ENCODE assay signal across 8 cellular contexts in the genomic region with DNA sequence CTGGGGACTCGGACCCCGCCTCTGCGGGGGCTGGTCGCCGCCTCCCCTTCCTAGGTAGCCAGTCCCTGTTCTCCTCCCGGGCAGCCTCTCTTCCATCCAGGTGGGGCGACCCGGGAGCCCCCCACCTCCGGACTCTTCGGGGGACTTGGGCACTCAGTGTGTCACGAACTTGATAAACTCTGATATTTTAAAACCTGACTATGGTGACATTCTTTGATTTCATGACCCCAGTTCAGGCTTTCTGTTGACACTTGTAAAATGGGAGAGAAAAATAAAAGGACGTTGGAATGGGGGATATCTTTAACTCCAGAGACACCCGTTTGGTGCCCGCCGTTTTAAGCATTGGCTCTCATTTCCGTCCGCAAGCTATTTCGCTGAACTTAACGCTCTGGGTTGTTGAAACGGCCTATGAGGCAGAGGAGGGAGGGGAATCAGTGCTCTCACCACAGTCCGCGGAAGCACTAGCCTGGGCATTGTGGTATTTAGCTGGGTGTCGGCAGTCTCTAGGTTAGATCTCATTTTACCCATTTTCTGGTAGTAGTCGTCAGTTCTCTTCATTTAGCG. TPM values are rescaled to one million over a fixed set of nuclear protein-coding genes. Genes with fewer than 3 reads are reported as not detected.
DNase-seq lines count a peak whose midpoint lies in the region; ATAC-seq, FAIRE-seq and TF ChIP-seq lines count a peak whose summit lies in the region.

No MANE protein-coding gene starts in this region.

- ATAC-seq in HG03045 (IDR thresholded peaks at IDR 0.05; ENCODE audit: unreplicated experiment), result peak; percentile 29

- no TSS peak for BruUV-seq in A673 (replicated peaks; lab: Mats Ljungman, UMichigan)

- no peaks in the 10 kb centered on the region for H3K27me3 Mint-ChIP-seq in stimulated activated naive CD8-positive, alpha-beta T cell treated with anti-CD3 and anti-CD28 coated beads, Interleukin-15, Interleukin-2, amounts not matched to agents 100 ng/mL and 50 ng/mL, for 24 hours

- H3K9me3 Mint-ChIP-seq in stimulated activated naive CD8-positive, alpha-beta T cell treated with anti-CD3 and anti-CD28 coated beads, Interleukin-15, Interleukin-2, amounts not matched to agents 100 ng/mL and 50 ng/mL, for 24 hours, result no peaks in the 10 kb centered on the region

- POLR2A ChIA-PET in A673 (lab: Charles Lee; ENCODE audit: low non-redundant PET), result interaction anchor here (0.6 kb wide), 1 partner anchor 13 kb away, joined by 3 read pairs; no protein-coding TSS in a partner anchor

- peak overlapping the region; percentile 98 for H3K4me3 ChIP-seq in A673 (ENCODE audit: low read depth, low read length, poor library complexity, severe bottlenecking)
- H3K4me3 ChIP-seq in epithelial cell of proximal tubule (ENCODE audit: low read depth, low read length), result peak overlapping the region; percentile 79
- peak overlapping the region; percentile 78 to 92 for H3K4me3 ChIP-seq in muscle layer of colon (ENCODE audit: low read depth in 1 of 2, low read length in 2 of 2)

- H3K27ac Mint-ChIP-seq in stimulated activated naive CD8-positive, alpha-beta T cell treated with anti-CD3 and anti-CD28 coated beads, Interleukin-15, Interleukin-2, amounts not matched to agents 100 ng/mL and 50 ng/mL, for 24 hours, result peak overlapping the region; percentile 72

- no peaks in the 10 kb centered on the region for H3K36me3 ChIP-seq in A673 (ENCODE audit: insufficient read depth, low read length, poor library complexity, severe bottlenecking)
- no peaks in the 10 kb centered on the region for H3K36me3 ChIP-seq in muscle layer of colon (ENCODE audit: insufficient read depth, low read length)

- H3K9me3 ChIP-seq in A673 (ENCODE audit: low read depth, low read length, poor library complexity, severe bottlenecking) (no peaks in the 10 kb centered on the region), muscle layer of colon (ENCODE audit: low read length) (no peaks in the 10 kb centered on the region)

- CTCF ChIA-PET in A673 (lab: Charles Lee), result no interaction called here

- H3K27me3 ChIP-seq in A673 (replicated peaks; ENCODE audit: insufficient read depth, low read depth, low read length, poor library complexity), result no peaks in the 10 kb centered on the region
- no peaks in the 10 kb centered on the region for H3K27me3 ChIP-seq in muscle layer of colon (ENCODE audit: control insufficient read depth in 1 of 2, insufficient read depth in 2 of 2, low read length in 2 of 2)

- FAIRE-seq in GM18507 (lab: Jason Lieb, UNC), result peak; percentile 83

- H3K4me1 ChIP-seq in A673 (ENCODE audit: insufficient read depth, low read length, poor library complexity, severe bottlenecking) (peaks cover 4% of the 10 kb centered on the region), muscle layer of colon (ENCODE audit: insufficient read depth, low read length) (peaks cover 20% of the 10 kb centered on the region)

- DNase-seq in A673 (ENCODE audit: low spot score) (peak; percentile 63), GM18507 (ENCODE audit: extremely low spot score, insufficient read length, low read depth) (peak; percentile 11), NCI-H69 (lab: John Stamatoyannopoulos, UW) (peak; percentile 69), epithelial cell of proximal tubule (ENCODE audit: low read depth) (no peak)
- peak; percentile 66 for DNase-seq in activated CD8-positive, alpha-beta memory T cell treated with anti-CD3 and anti-CD28 coated beads, Interleukin-2, amount 50 U/mL, for 48 hours

- intact Hi-C loops in A673 (cut with micrococcal nuclease; ENCODE audit: unreplicated experiment), result loop anchor here (5.0 kb wide), 1 partner anchor 53 kb away; no protein-coding TSS in a partner anchor

- peak overlapping the region; percentile 62 for H3K9ac ChIP-seq in muscle layer of colon (ENCODE audit: low read length)

- peak overlapping the region; percentile 90 for H3K4me3 Mint-ChIP-seq in stimulated activated naive CD8-positive, alpha-beta T cell treated with anti-CD3 and anti-CD28 coated beads, Interleukin-15, Interleukin-2, amounts not matched to agents 100 ng/mL and 50 ng/mL, for 24 hours

- H3K36me3 Mint-ChIP-seq in stimulated activated naive CD8-positive, alpha-beta T cell treated with anti-CD3 and anti-CD28 coated beads, Interleukin-15, Interleukin-2, amounts not matched to agents 100 ng/mL and 50 ng/mL, for 24 hours (ENCODE audit: low read depth), result no peaks in the 10 kb centered on the region

- TF ChIP-seq CTCF in A673 (conservative IDR thresholded peaks at IDR 0.05; ENCODE audit: low read depth, low read length) (no peak), epithelial cell of proximal tubule (conservative IDR thresholded peaks at IDR 0.05; ENCODE audit: low read depth, low read length) (no peak)

- peak overlapping the region; percentile 92 for H3K27ac ChIP-seq in A673 (ENCODE audit: low read depth, low read length, poor library complexity, severe bottlenecking)
- H3K27ac ChIP-seq in muscle layer of colon (ENCODE audit: low read depth, low read length), result peak overlapping the region; percentile 95

- H3K4me1 Mint-ChIP-seq in stimulated activated naive CD8-positive, alpha-beta T cell treated with anti-CD3 and anti-CD28 coated beads, Interleukin-15, Interleukin-2, amounts not matched to agents 100 ng/mL and 50 ng/mL, for 24 hours (ENCODE audit: low read depth), result peaks cover 37% of the 10 kb centered on the region

RNA-seq across cellular contexts. Expression of gene VPS26A, which starts 0.7 kb away (rescaled TPM):
- total RNA-seq in A673 (2021), result 80.1 and 82.1 TPM in 2 replicates
- 23.6 and 25.0 TPM in 2 replicates for total RNA-seq in epithelial cell of proximal tubule

RNA-seq across cellular contexts. Expression of gene SRGN, which starts 36.7 kb away (rescaled TPM):
- 0.32 TPM in 1 of 2 replicates, not detected in the other for total RNA-seq in A673 (2021)
- total RNA-seq in epithelial cell of proximal tubule, result 8.5 and 121 TPM in 2 replicates

RNA-seq across cellular contexts. Expression of gene SUPV3L1, which starts 55.4 kb away (rescaled TPM):
- 54.3 and 55.3 TPM in 2 replicates for total RNA-seq in A673 (2021)
- 29.0 and 38.0 TPM in 2 replicates for total RNA-seq in epithelial cell of proximal tubule
